8 cellular contexts compared by ENCODE assay signal in the genomic region with DNA sequence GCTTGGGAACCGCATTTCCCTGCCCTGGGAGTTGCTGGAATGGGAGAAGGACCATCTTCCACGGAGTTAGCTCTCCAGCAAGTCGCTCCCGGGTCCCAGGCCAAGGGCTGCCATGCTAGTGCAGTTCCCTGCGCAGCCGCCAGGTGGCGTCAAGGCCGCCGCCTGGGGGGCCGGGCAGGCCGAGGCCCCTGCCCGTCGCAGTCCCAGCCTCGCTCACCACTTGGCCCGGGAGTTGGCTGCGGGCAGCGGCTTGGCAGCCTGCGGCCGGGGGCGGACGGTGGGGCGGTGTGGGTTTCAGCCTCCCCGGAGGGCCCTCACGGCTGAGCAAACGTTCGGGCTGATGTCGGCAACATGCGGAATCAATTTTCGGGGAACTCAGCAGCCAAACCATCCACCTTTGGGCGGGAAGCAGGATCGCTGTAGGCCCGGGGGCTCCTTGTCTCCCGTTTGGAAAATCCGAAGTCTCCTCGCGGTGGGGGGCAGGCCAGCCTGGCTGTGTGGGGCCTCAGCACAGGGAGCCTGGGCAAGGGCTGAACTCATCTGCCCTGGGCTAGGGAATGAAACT.
A peak's percentile ranks its signal among the peaks of the same experiment; 100 is the strongest.
DNase-seq lines count a peak whose midpoint lies in the region; ATAC-seq, FAIRE-seq and TF ChIP-seq lines count a peak whose summit lies in the region.

No MANE protein-coding gene starts in this region.

- H3K27me3 Mint-ChIP-seq in Caco-2 (ENCODE audit: insufficient read depth, unreplicated experiment) = no peaks in the 10 kb centered on the region

- ATAC-seq in HG02798 (IDR thresholded peaks at IDR 0.05; ENCODE audit: poor library complexity, unreplicated experiment) (peak; percentile 55), upper lobe of right lung (peak; percentile 69)

- no peaks in the 10 kb centered on the region for H3K36me3 Mint-ChIP-seq in Caco-2 (ENCODE audit: insufficient read depth, unreplicated experiment)

- DNase-seq in GM10266 (ENCODE audit: extremely low spot score) (peak; percentile 74), adipocyte (ENCODE audit: low read depth) (peak; percentile 64), kidney (no peak), upper lobe of right lung (no peak), DMS53 treated with DMSO at 0.1 percent for 48 hours (lab: John Stamatoyannopoulos, UW; ENCODE audit: unreplicated experiment) (no peak), Caco-2 (no peak)
- DNase-seq in activated naive CD4-positive, alpha-beta T cell (lab: John Stamatoyannopoulos, UW) = no peak

- H3K27ac ChIP-seq in kidney (ENCODE audit: low read depth in 2 of 2, low read length in 2 of 2) = no peak overlapping the region
- no peak overlapping the region for H3K27ac ChIP-seq in upper lobe of right lung

- H3K36me3 ChIP-seq in adipocyte (ENCODE audit: control insufficient read depth, insufficient read depth, low read length, severe bottlenecking) = no peaks in the 10 kb centered on the region
- H3K36me3 ChIP-seq in kidney (ENCODE audit: control insufficient read depth in 1 of 2, insufficient read depth in 2 of 2, low read length in 2 of 2) = no peaks in the 10 kb centered on the region
- no peaks in the 10 kb centered on the region for H3K36me3 ChIP-seq in upper lobe of right lung
- H3K36me3 ChIP-seq in Caco-2 (ENCODE audit: control insufficient read depth, insufficient read depth, low read length) = no peaks in the 10 kb centered on the region

- FAIRE-seq in kidney (lab: Jason Lieb, UNC) = no peak

- no peak overlapping the region for H3K9ac ChIP-seq in adipocyte (ENCODE audit: low read length)
- H3K9ac ChIP-seq in kidney (ENCODE audit: low read length in 2 of 2) = no peak overlapping the region

- H3K27ac Mint-ChIP-seq in Caco-2 (ENCODE audit: unreplicated experiment) = no peak overlapping the region

- POLR2A ChIA-PET in Caco-2 (lab: Charles Lee) = no interaction called here

- peaks cover 12% of the 10 kb centered on the region for H3K27me3 ChIP-seq in adipocyte (replicated peaks; ENCODE audit: control insufficient read depth, insufficient read depth, low read length)
- H3K27me3 ChIP-seq in upper lobe of right lung = no peaks in the 10 kb centered on the region
- no peaks in the 10 kb centered on the region for H3K27me3 ChIP-seq in Caco-2 (replicated peaks; ENCODE audit: control insufficient read depth, insufficient read depth, low read length)

- H3K9me3 Mint-ChIP-seq in Caco-2 (ENCODE audit: unreplicated experiment) = peaks cover 3% of the 10 kb centered on the region

- intact Hi-C loops in kidney (cut with DNase I) = no loop called here
- intact Hi-C loops in upper lobe of right lung (cut with DNase I) = no loop called here
- intact Hi-C loops in Caco-2 (cut with micrococcal nuclease; ENCODE audit: unreplicated experiment) = no loop called here

- peak; percentile 84 for TF ChIP-seq CTCF in GM10266 (IDR thresholded peaks at IDR 0.05; ENCODE audit: control insufficient read depth, insufficient read depth, low read depth, missing control alignments)
- peak; percentile 66 for TF ChIP-seq CTCF in kidney (IDR thresholded peaks at IDR 0.05; ENCODE audit: borderline replicate concordance, extremely low read depth, insufficient read depth)
- peak; percentile 66 for TF ChIP-seq CTCF in upper lobe of right lung (IDR thresholded peaks at IDR 0.05)
- peak in 1 of 2 experiments; percentile 58 for TF ChIP-seq CTCF in Caco-2 (IDR thresholded peaks at IDR 0.05; ENCODE audit: insufficient read depth in 1 of 2, low read depth in 1 of 2, low read length in 1 of 2, severe bottlenecking in 1 of 2, unreplicated experiment in 1 of 2)

- H3K4me1 Mint-ChIP-seq in Caco-2 (ENCODE audit: low read depth, unreplicated experiment) = no peaks in the 10 kb centered on the region

- H3K4me1 ChIP-seq in adipocyte (ENCODE audit: control insufficient read depth, insufficient read depth, low read length) = peaks cover 4% of the 10 kb centered on the region
- H3K4me1 ChIP-seq in kidney (ENCODE audit: control insufficient read depth in 1 of 2, insufficient read depth in 1 of 2, low read depth in 1 of 2, low read length in 2 of 2) = no peaks in the 10 kb centered on the region
- no peaks in the 10 kb centered on the region for H3K4me1 ChIP-seq in upper lobe of right lung
- H3K4me1 ChIP-seq in Caco-2 = no peaks in the 10 kb centered on the region

- no TSS peak for BruUV-seq in Caco-2 (replicated peaks; lab: Mats Ljungman, UMichigan)

- H3K4me3 Mint-ChIP-seq in Caco-2 (ENCODE audit: unreplicated experiment) = no peak overlapping the region

- CTCF ChIA-PET in Caco-2 (lab: Charles Lee) = no interaction called here

- H3K9me3 ChIP-seq in adipocyte (ENCODE audit: control insufficient read depth, low read length) (peaks cover 8% of the 10 kb centered on the region), kidney (ENCODE audit: control insufficient read depth in 1 of 2, low read length in 2 of 2) (peaks cover 0 to under 1% of the 10 kb centered on the region in 2 donors), upper lobe of right lung (no peaks in the 10 kb centered on the region), Caco-2 (no peaks in the 10 kb centered on the region)

- H3K4me3 ChIP-seq in adipocyte (ENCODE audit: low read length) = peak overlapping the region; percentile 42
- no peak overlapping the region for H3K4me3 ChIP-seq in kidney (ENCODE audit: low read length in 2 of 2)
- H3K4me3 ChIP-seq in upper lobe of right lung = no peak overlapping the region
- no peak overlapping the region for H3K4me3 ChIP-seq in Caco-2 (ENCODE audit: low read depth, low read length)

Comparison
In these comparisons a context has a peak if more than half of its experiments do, and no peak if none do; other contexts are left out.
1. DNase-seq: peak in GM10266 (single experiment) and adipocyte (single experiment); none in kidney (single experiment), upper lobe of right lung (single experiment), activated naive CD4-positive, alpha-beta T cell (0 of 4), DMS53 treated with DMSO at 0.1 percent for 48 hours (single experiment) and Caco-2 (0 of 2).